11 cellular contexts compared by ENCODE assay signal in genomic region chr3:17810759-17811158, GRCh38.
DNase-seq lines count a peak whose midpoint lies in the region; ATAC-seq and TF ChIP-seq lines count a peak whose summit lies in the region.
"Had no signal": no experiment of that assay in that cellular context is flagged by ENCODE, and none has a peak within 500 bp of the region (broad histone marks: within the 10 kb centered on the region; RNA-seq: fewer than 3 reads in every experiment).

No MANE protein-coding gene starts in this region.

- H2AFZ ChIP-seq in GM23248 (peak overlapping the region; percentile 55), hepatocyte (no peak overlapping the region)

- no peaks in the 10 kb centered on the region for H4K20me1 ChIP-seq in GM23248 (ENCODE audit: insufficient read depth)
- no peaks in the 10 kb centered on the region for H4K20me1 ChIP-seq in hepatocyte (ENCODE audit: insufficient read depth, poor library complexity, severe bottlenecking)

- intact Hi-C loops in stomach (cut with DNase I; ENCODE audit: low total_unique reads), result no loop called here

- H3K27ac ChIP-seq in GM23248, result no peak overlapping the region
- no peak overlapping the region for H3K27ac ChIP-seq in hepatocyte
- H3K27ac ChIP-seq in stomach, result no peak overlapping the region

- H3K4me1 ChIP-seq in GM23248 (ENCODE audit: insufficient read depth) (peaks cover 27% of the 10 kb centered on the region), hepatocyte (ENCODE audit: insufficient read depth) (no peaks in the 10 kb centered on the region), stomach (no peaks in the 10 kb centered on the region)

- TF ChIP-seq EP300 in stomach (IDR thresholded peaks at IDR 0.05), result no peak

- TF ChIP-seq POLR2A in stomach (IDR thresholded peaks at IDR 0.05), result no peak

- POLR2A ChIA-PET in AG04449 (lab: Yijun Ruan, JAX), result no interaction called here

- CTCF ChIA-PET in AG04449 (lab: Yijun Ruan, JAX), result interaction anchor here (1.8 kb wide), 1 partner anchor 167 kb away, joined by 4 read pairs; no protein-coding TSS in a partner anchor

- no peak for DNase-seq in AG04449 (ENCODE audit: low read depth, low spot score)
- peak; percentile 70 for DNase-seq in GM23248
- no peak for DNase-seq in hepatocyte (ENCODE audit: low spot score)
- no peak for DNase-seq in stomach
- DNase-seq: activated CD4-positive, CD25-positive, alpha-beta regulatory T cell; retina; stimulated activated naive CD4-positive, alpha-beta T cell treated with Interleukin-2 at 50 U/mL for 16 hours had no signal

- H3F3A ChIP-seq in GM23248 (ENCODE audit: insufficient read depth), result no peaks in the 10 kb centered on the region

- H3K79me2 ChIP-seq in GM23248 (ENCODE audit: insufficient read depth) (no peaks in the 10 kb centered on the region), hepatocyte (no peaks in the 10 kb centered on the region)

- H3K27me3 ChIP-seq in GM23248 (replicated peaks; ENCODE audit: insufficient read depth) (no peaks in the 10 kb centered on the region), hepatocyte (no peaks in the 10 kb centered on the region), stomach (no peaks in the 10 kb centered on the region)

- H3K9me2 ChIP-seq in GM23248 (ENCODE audit: insufficient read depth) (no peaks in the 10 kb centered on the region), hepatocyte (replicated peaks; ENCODE audit: insufficient read depth) (no peaks in the 10 kb centered on the region)

- H3K4me2 ChIP-seq in GM23248 (ENCODE audit: unreplicated experiment) (peak overlapping the region; percentile 43), hepatocyte (no peak overlapping the region)

- H3K36me3 ChIP-seq in GM23248 (ENCODE audit: low read depth) (no peaks in the 10 kb centered on the region), hepatocyte (replicated peaks; ENCODE audit: insufficient read depth, low read depth) (no peaks in the 10 kb centered on the region), stomach (no peaks in the 10 kb centered on the region)

- no peak overlapping the region for H3K9ac ChIP-seq in GM23248

- H3K4me3 ChIP-seq in AG04449 (ENCODE audit: low read depth, low read length), result no peak overlapping the region
- no peak overlapping the region for H3K4me3 ChIP-seq in GM23248
- no peak overlapping the region for H3K4me3 ChIP-seq in hepatocyte
- H3K4me3 ChIP-seq in stomach, result no peak overlapping the region

- H3K9me3 ChIP-seq in GM23248 (ENCODE audit: low read depth) (no peaks in the 10 kb centered on the region), hepatocyte (ENCODE audit: low read depth) (no peaks in the 10 kb centered on the region), stomach (no peaks in the 10 kb centered on the region)

- in situ Hi-C loops in GM23248 (cut with MboI), result no loop called here

- peak; percentile 49 for ATAC-seq in SK-N-SH treated with all-trans-retinoic acid at 6 μM for 48 hours
- ATAC-seq in GM19351 (IDR thresholded peaks at IDR 0.05; ENCODE audit: unreplicated experiment), result no peak
- no peak for ATAC-seq in GM18867 (IDR thresholded peaks at IDR 0.05; ENCODE audit: unreplicated experiment)
- no peak for ATAC-seq in GM21423 (IDR thresholded peaks at IDR 0.05; ENCODE audit: unreplicated experiment)

- peak; percentile 20 for TF ChIP-seq CTCF in AG04449 (IDR thresholded peaks at IDR 0.05; ENCODE audit: insufficient read depth, low read length, missing control alignments)
- peak; percentile 31 for TF ChIP-seq CTCF in hepatocyte (IDR thresholded peaks at IDR 0.05; ENCODE audit: poor library complexity)
- peak in 1 of 7 experiments; percentile 37 for TF ChIP-seq CTCF in stomach (IDR thresholded peaks at IDR 0.05)

TF ChIP-seq in SK-N-SH treated with all-trans-retinoic acid at 6 μM for 48 hours, 23 proteins besides CTCF, POLR2A, EP300 and RAD21:
- TF ChIP-seq OSR1 (CRISPR knock-in tag; IDR thresholded peaks at IDR 0.05) (no peak), ARNTL (CRISPR knock-in tag; IDR thresholded peaks at IDR 0.05; ENCODE audit: borderline replicate concordance, low read depth) (no peak), ESRRG (CRISPR knock-in tag; IDR thresholded peaks at IDR 0.05) (no peak), BACH2 (CRISPR knock-in tag; IDR thresholded peaks at IDR 0.05; ENCODE audit: borderline replicate concordance) (no peak), ZNF70 (CRISPR knock-in tag; IDR thresholded peaks at IDR 0.05) (no peak), PPARA (CRISPR knock-in tag; IDR thresholded peaks at IDR 0.05; ENCODE audit: borderline replicate concordance) (no peak), ZFP3 (CRISPR knock-in tag; IDR thresholded peaks at IDR 0.05) (no peak), GLIS3 (CRISPR knock-in tag; IDR thresholded peaks at IDR 0.05) (no peak), ZC3H10 (CRISPR knock-in tag; IDR thresholded peaks at IDR 0.05) (no peak), ZFP30 (CRISPR knock-in tag; IDR thresholded peaks at IDR 0.05) (no peak), CREB5 (CRISPR knock-in tag; IDR thresholded peaks at IDR 0.05; ENCODE audit: low read depth) (no peak), TCF4 (CRISPR knock-in tag; IDR thresholded peaks at IDR 0.05; ENCODE audit: borderline replicate concordance) (no peak), TSHZ2 (CRISPR knock-in tag; IDR thresholded peaks at IDR 0.05) (no peak)
